18 cellular contexts compared by ENCODE assay signal in the genomic region with DNA sequence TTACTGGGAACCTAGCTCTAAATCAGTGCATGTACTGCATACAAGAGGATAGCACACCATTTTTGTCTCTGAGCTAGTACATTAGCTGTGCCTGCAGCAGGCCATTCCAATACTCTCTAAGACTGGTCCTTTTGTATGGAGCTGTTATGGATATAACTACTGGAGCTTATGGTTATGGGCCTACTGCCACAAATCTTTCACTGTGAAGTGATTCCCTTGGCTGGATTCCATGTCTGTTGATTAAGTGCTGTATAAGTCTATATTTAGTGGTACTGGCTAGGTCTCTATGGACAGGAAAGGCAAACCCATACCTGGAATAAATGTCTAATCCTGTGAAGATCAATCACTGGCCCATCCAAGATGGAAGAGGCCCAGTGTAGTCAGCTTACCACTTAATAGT. TPM values are rescaled to one million over a fixed set of nuclear protein-coding genes. Genes with fewer than 3 reads are reported as not detected.
DNase-seq lines count a peak whose midpoint lies in the region; ATAC-seq and TF ChIP-seq lines count a peak whose summit lies in the region.
"Had no signal": no experiment of that assay in that cellular context is flagged by ENCODE, and none has a peak within 500 bp of the region (broad histone marks: within the 10 kb centered on the region; RNA-seq: fewer than 3 reads in every experiment).

No MANE protein-coding gene starts in this region.

- TF ChIP-seq EP300 in SK-N-SH (IDR thresholded peaks at IDR 0.05; ENCODE audit: borderline replicate concordance in 1 of 2, low read depth in 1 of 2, low read length in 1 of 2), result no peak

- no peak overlapping the region for H2AFZ ChIP-seq in SK-N-SH (ENCODE audit: low read depth)
- H2AFZ ChIP-seq: GM23248 had no signal

- H3K27ac ChIP-seq in HEK293 (ENCODE audit: extremely low read depth, low read depth, low read length) (no peak overlapping the region), SK-N-SH (ENCODE audit: low read depth in 2 of 2, low read length in 1 of 2) (no peak overlapping the region)
- H3K27ac ChIP-seq: 22Rv1, GM23248, SJSA1 had no signal

- H3K9me3 ChIP-seq in HEK293 (ENCODE audit: control insufficient read depth, insufficient read depth, low read depth, low read length), result no peaks in the 10 kb centered on the region
- no peaks in the 10 kb centered on the region for H3K9me3 ChIP-seq in SK-N-SH
- H3K9me3 ChIP-seq: BE2C had no signal

- no peaks in the 10 kb centered on the region for H3F3A ChIP-seq in SK-N-SH (replicated peaks; ENCODE audit: insufficient read depth)

- no peak for TF ChIP-seq CTCF in HEK293 (tag by site-specific recombination; IDR thresholded peaks at IDR 0.05)
- TF ChIP-seq CTCF in SK-N-SH (IDR thresholded peaks at IDR 0.05), result no peak

- peaks cover 3% of the 10 kb centered on the region; the same call in 1 of the 2 replicates for H4K20me1 ChIP-seq in SK-N-SH (ENCODE audit: insufficient read depth)

- H3K4me2 ChIP-seq in SK-N-SH, result no peak overlapping the region

- no peak overlapping the region for H3K9ac ChIP-seq in SK-N-SH
- H3K9ac ChIP-seq: GM23248 had no signal

- TF ChIP-seq RAD21 in SK-N-SH (IDR thresholded peaks at IDR 0.05; ENCODE audit: low read length), result no peak

- POLR2A ChIA-PET in HEK293 (lab: Yijun Ruan, JAX), result no interaction called here
- POLR2A ChIA-PET in SK-N-SH (lab: Yijun Ruan, JAX), result no interaction called here

- H3K9me2 ChIP-seq in SK-N-SH, result no peaks in the 10 kb centered on the region

- H3K4me1 ChIP-seq in HEK293 (ENCODE audit: control insufficient read depth, insufficient read depth, low read length) (no peaks in the 10 kb centered on the region), SK-N-SH (ENCODE audit: control insufficient read depth in 1 of 2, insufficient read depth in 2 of 2, low read depth in 1 of 2, low read length in 1 of 2) (peaks cover 0 to 7% of the 10 kb centered on the region in 2 experiments; a peak in 1 of 4 replicates)
- H3K4me1 ChIP-seq: BE2C, SJSA1 had no signal

- DNase-seq in DMS 273 (lab: John Stamatoyannopoulos, UW; ENCODE audit: unreplicated experiment), result peak; percentile 22
- no peak for DNase-seq in DMS 273 treated with DMSO at 0.1 percent for 48 hours (lab: John Stamatoyannopoulos, UW)
- peak; percentile 12 for DNase-seq in fibroblast of peridontal ligament (ENCODE audit: extremely low read depth)
- DNase-seq in lung microvascular endothelial cell (ENCODE audit: low read depth in 2 of 2), result peak; percentile 37 to 73
- no peak for DNase-seq in SK-N-SH
- DNase-seq: BE2C; CD4-positive, alpha-beta T cell; DMS79; GM23248; HCEC 1CT; NCI-H1417 treated with DMSO at 0.1 percent for 48 hours; NCI-H345; RPMI8226 had no signal

- CTCF ChIA-PET in HEK293 (lab: Yijun Ruan, JAX), result interaction anchor here (0.6 to 1.8 kb wide), 2 partner anchors 27 to 1806 kb away, joined by 4 to 5 read pairs; no protein-coding TSS in a partner anchor
- CTCF ChIA-PET in SK-N-SH (lab: Yijun Ruan, JAX), result interaction anchor here (0.9 to 2.3 kb wide), 2 partner anchors 10 to 11 kb away, joined by 3 to 7 read pairs; no protein-coding TSS in a partner anchor

- no peak overlapping the region for H3K4me3 ChIP-seq in HEK293 (ENCODE audit: low read depth, low read length)
- no peak overlapping the region for H3K4me3 ChIP-seq in SK-N-SH (ENCODE audit: low read depth in 2 of 2, low read length in 1 of 2)
- H3K4me3 ChIP-seq: GM23248, SJSA1 had no signal

- ATAC-seq in HG03469 (IDR thresholded peaks at IDR 0.05; ENCODE audit: unreplicated experiment) (no peak), HG03095 (IDR thresholded peaks at IDR 0.05; ENCODE audit: unreplicated experiment) (no peak)

- H3K36me3 ChIP-seq in HEK293 (ENCODE audit: control insufficient read depth in 2 of 2, insufficient read depth in 1 of 2, low read length in 2 of 2), result no peaks in the 10 kb centered on the region
- no peaks in the 10 kb centered on the region for H3K36me3 ChIP-seq in SK-N-SH (replicated peaks in 1 of 2; ENCODE audit: control insufficient read depth in 1 of 2, insufficient read depth in 2 of 2, low read length in 1 of 2)
- H3K36me3 ChIP-seq: BE2C, SJSA1 had no signal

- H3K27me3 ChIP-seq in SK-N-SH (ENCODE audit: insufficient read depth), result no peaks in the 10 kb centered on the region
- H3K27me3 ChIP-seq: BE2C, SJSA1 had no signal

- H3K79me2 ChIP-seq in SK-N-SH (ENCODE audit: insufficient read depth), result peaks cover 62% of the 10 kb centered on the region

TF ChIP-seq in HEK293, 187 proteins besides CTCF, POLR2A, EP300 and RAD21:
- TF ChIP-seq ZNF514 (tag by site-specific recombination; IDR thresholded peaks at IDR 0.05) (no peak), ZNF600 (tag by site-specific recombination; IDR thresholded peaks at IDR 0.05) (peak; percentile 50), OVOL3 (tag by site-specific recombination; IDR thresholded peaks at IDR 0.05) (no peak)

TF ChIP-seq in SK-N-SH, 30 proteins besides CTCF, POLR2A, EP300 and RAD21:
- no peak for TF ChIP-seq SMC3 (IDR thresholded peaks at IDR 0.05; ENCODE audit: low read depth, low read length)
- TF ChIP-seq RFX5 (IDR thresholded peaks at IDR 0.05; ENCODE audit: low read length), result no peak
- no peak for TF ChIP-seq ELF1 (IDR thresholded peaks at IDR 0.05)
- TF ChIP-seq, protein P1, sequence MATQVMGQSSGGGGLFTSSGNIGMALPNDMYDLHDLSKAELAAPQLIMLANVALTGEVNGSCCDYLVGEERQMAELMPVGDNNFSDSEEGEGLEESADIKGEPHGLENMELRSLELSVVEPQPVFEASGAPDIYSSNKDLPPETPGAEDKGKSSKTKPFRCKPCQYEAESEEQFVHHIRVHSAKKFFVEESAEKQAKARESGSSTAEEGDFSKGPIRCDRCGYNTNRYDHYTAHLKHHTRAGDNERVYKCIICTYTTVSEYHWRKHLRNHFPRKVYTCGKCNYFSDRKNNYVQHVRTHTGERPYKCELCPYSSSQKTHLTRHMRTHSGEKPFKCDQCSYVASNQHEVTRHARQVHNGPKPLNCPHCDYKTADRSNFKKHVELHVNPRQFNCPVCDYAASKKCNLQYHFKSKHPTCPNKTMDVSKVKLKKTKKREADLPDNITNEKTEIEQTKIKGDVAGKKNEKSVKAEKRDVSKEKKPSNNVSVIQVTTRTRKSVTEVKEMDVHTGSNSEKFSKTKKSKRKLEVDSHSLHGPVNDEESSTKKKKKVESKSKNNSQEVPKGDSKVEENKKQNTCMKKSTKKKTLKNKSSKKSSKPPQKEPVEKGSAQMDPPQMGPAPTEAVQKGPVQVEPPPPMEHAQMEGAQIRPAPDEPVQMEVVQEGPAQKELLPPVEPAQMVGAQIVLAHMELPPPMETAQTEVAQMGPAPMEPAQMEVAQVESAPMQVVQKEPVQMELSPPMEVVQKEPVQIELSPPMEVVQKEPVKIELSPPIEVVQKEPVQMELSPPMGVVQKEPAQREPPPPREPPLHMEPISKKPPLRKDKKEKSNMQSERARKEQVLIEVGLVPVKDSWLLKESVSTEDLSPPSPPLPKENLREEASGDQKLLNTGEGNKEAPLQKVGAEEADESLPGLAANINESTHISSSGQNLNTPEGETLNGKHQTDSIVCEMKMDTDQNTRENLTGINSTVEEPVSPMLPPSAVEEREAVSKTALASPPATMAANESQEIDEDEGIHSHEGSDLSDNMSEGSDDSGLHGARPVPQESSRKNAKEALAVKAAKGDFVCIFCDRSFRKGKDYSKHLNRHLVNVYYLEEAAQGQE (IDR thresholded peaks at IDR 0.05; ENCODE audit: low read depth, low read length), result no peak
- no peak for TF ChIP-seq FOXM1 (IDR thresholded peaks at IDR 0.05; ENCODE audit: low read depth)
- TF ChIP-seq EZH2phosphoT487 (IDR thresholded peaks at IDR 0.05; ENCODE audit: borderline replicate concordance, low read depth), result no peak
- TF ChIP-seq FOSL2 (IDR thresholded peaks at IDR 0.05; ENCODE audit: borderline replicate concordance, low read depth), result no peak
TF ChIP-seq in SK-N-SH: peak in this region for 0.

RNA-seq across cellular contexts. Expression of a gene that starts 12.0 kb away (rescaled TPM):
- total RNA-seq in lung microvascular endothelial cell, result 23.5 and 36.7 TPM in 2 replicates
- 4.1 and 5.4 TPM in 2 replicates for polyA plus RNA-seq in SK-N-SH (2012; rRNA removed)
- polyA plus RNA-seq in SK-N-SH (2012; cell fraction: cytosol; rRNA removed), result 5.9 and 6.4 TPM in 2 replicates
- polyA plus RNA-seq in SK-N-SH (2012; cell fraction: nucleus; rRNA removed), result 2.5 and 5.3 TPM in 2 replicates

Comparison
In these comparisons a context has a peak if more than half of its experiments do, and no peak if none do; other contexts are left out.
1. DNase-seq: peak in DMS 273 (single experiment), fibroblast of peridontal ligament (single experiment) and lung microvascular endothelial cell (2 of 2); none in DMS 273 treated with DMSO at 0.1 percent for 48 hours (single experiment) and SK-N-SH (single experiment).